Comparison of ENCODE assay signal across 8 cellular contexts in genomic region chr1:54489627-54490240, GRCh38. TPM values are rescaled to one million over a fixed set of nuclear protein-coding genes. Genes with fewer than 3 reads are reported as not detected.
DNase-seq lines count a peak whose midpoint lies in the region; ATAC-seq lines count a peak whose summit lies in the region.

No MANE protein-coding gene starts in this region.

- peaks cover 26% of the 10 kb centered on the region for H3K27me3 ChIP-seq in iPS-20b (ENCODE audit: insufficient read depth, low read length)
- peaks cover 0 to 4% (median 0%) of the 10 kb centered on the region in 5 donors for H3K27me3 ChIP-seq in subcutaneous abdominal adipose tissue (ENCODE audit: control insufficient read depth in 5 of 5, insufficient read depth in 4 of 5, low read length in 5 of 5)

- peaks cover 21% of the 10 kb centered on the region for H3K4me1 Mint-ChIP-seq in T-helper 2 cell treated with Interferon-gamma antibody and Interleukin-4, amounts not matched to agents 5 μg/mL and 100 μg/mL, for 36 hours (ENCODE audit: low read depth)
- H3K4me1 Mint-ChIP-seq in T-helper 17 cell = peaks cover 28% of the 10 kb centered on the region

- H3K4me1 ChIP-seq in iPS-20b (ENCODE audit: insufficient read depth, low read length) (peaks cover 30% of the 10 kb centered on the region), subcutaneous abdominal adipose tissue (ENCODE audit: control insufficient read depth in 5 of 5, insufficient read depth in 5 of 5, low read length in 5 of 5) (peaks cover 0 to 42% (median 34%) of the 10 kb centered on the region in 5 donors)

- H3K4me3 ChIP-seq in iPS-20b (ENCODE audit: low read length) = no peak overlapping the region; the same call in 1 of the 2 replicates
- peak overlapping the region in 1 of 5 donors; percentile 77 for H3K4me3 ChIP-seq in subcutaneous abdominal adipose tissue (ENCODE audit: low read depth in 1 of 5, low read length in 5 of 5)

- H3K4me3 Mint-ChIP-seq in T-helper 2 cell treated with Interferon-gamma antibody and Interleukin-4, amounts not matched to agents 5 μg/mL and 100 μg/mL, for 36 hours = peak overlapping the region; percentile 86
- peak overlapping the region; percentile 92 for H3K4me3 Mint-ChIP-seq in T-helper 17 cell

- H3K9ac ChIP-seq in iPS-20b (ENCODE audit: low read depth, low read length) (0 out of 2 replicates have a peak overlapping the region, but pooled peaks have one; percentile 48), subcutaneous abdominal adipose tissue (ENCODE audit: low read length in 5 of 5) (no peak overlapping the region)

- H3K27ac Mint-ChIP-seq in T-helper 2 cell treated with Interferon-gamma antibody and Interleukin-4, amounts not matched to agents 5 μg/mL and 100 μg/mL, for 36 hours = no peak overlapping the region
- H3K27ac Mint-ChIP-seq in T-helper 17 cell = no peak overlapping the region

- peaks cover 27% of the 10 kb centered on the region for H3K27me3 Mint-ChIP-seq in T-helper 2 cell treated with Interferon-gamma antibody and Interleukin-4, amounts not matched to agents 5 μg/mL and 100 μg/mL, for 36 hours (ENCODE audit: low read depth)
- peaks cover 12% of the 10 kb centered on the region for H3K27me3 Mint-ChIP-seq in T-helper 17 cell

- no peaks in the 10 kb centered on the region for H3K9me3 Mint-ChIP-seq in T-helper 2 cell treated with Interferon-gamma antibody and Interleukin-4, amounts not matched to agents 5 μg/mL and 100 μg/mL, for 36 hours

- H3K36me3 ChIP-seq in iPS-20b (ENCODE audit: insufficient read depth, low read depth, low read length) = no peaks in the 10 kb centered on the region
- H3K36me3 ChIP-seq in subcutaneous abdominal adipose tissue (ENCODE audit: control insufficient read depth in 5 of 5, insufficient read depth in 5 of 5, low read length in 5 of 5) = no peaks in the 10 kb centered on the region

- peak; percentile 16 for ATAC-seq in T-helper 17 cell
- no peak for ATAC-seq in HG02588 (IDR thresholded peaks at IDR 0.05; ENCODE audit: unreplicated experiment)

- no peaks in the 10 kb centered on the region for H3K36me3 Mint-ChIP-seq in T-helper 2 cell treated with Interferon-gamma antibody and Interleukin-4, amounts not matched to agents 5 μg/mL and 100 μg/mL, for 36 hours (ENCODE audit: low read depth)
- peaks cover 4% of the 10 kb centered on the region for H3K36me3 Mint-ChIP-seq in T-helper 17 cell (ENCODE audit: low read depth)

- H3K27ac ChIP-seq in iPS-20b (ENCODE audit: low read length) = no peak overlapping the region
- H3K27ac ChIP-seq in subcutaneous abdominal adipose tissue (ENCODE audit: low read depth, low read length) = peak overlapping the region; percentile 92

- H3K9me3 ChIP-seq in T-helper 17 cell (ENCODE audit: control insufficient read depth, low read length, poor library complexity, severe bottlenecking) = no peaks in the 10 kb centered on the region
- no peaks in the 10 kb centered on the region for H3K9me3 ChIP-seq in iPS-20b (ENCODE audit: insufficient read depth, low read depth, low read length)
- no peaks in the 10 kb centered on the region for H3K9me3 ChIP-seq in subcutaneous abdominal adipose tissue (ENCODE audit: control insufficient read depth in 5 of 5, low read length in 5 of 5)

- no peak for DNase-seq in T-helper 2 cell treated with Interferon-gamma antibody and Interleukin-4, amounts not matched to agents 5 μg/mL and 100 μg/mL, for 36 hours (ENCODE audit: low spot score)
- no peak for DNase-seq in T-helper 2 cell
- DNase-seq in T-helper 17 cell = no peak
- no peak for DNase-seq in SW480 (ENCODE audit: low spot score)
- DNase-seq in CD1c-positive myeloid dendritic cell (ENCODE audit: extremely low spot score) = no peak

RNA-seq across cellular contexts. Expression of gene ACOT11, which starts 58.3 kb away (rescaled TPM):
- total RNA-seq in T-helper 17 cell = under 1 TPM; 0.67 to 0.78 TPM
